1 cellular context compared by ENCODE assay signal in genomic region chr19:56314584-56315075, GRCh38.
TF ChIP-seq lines count a peak whose summit lies in the region.

A gene with protein sequence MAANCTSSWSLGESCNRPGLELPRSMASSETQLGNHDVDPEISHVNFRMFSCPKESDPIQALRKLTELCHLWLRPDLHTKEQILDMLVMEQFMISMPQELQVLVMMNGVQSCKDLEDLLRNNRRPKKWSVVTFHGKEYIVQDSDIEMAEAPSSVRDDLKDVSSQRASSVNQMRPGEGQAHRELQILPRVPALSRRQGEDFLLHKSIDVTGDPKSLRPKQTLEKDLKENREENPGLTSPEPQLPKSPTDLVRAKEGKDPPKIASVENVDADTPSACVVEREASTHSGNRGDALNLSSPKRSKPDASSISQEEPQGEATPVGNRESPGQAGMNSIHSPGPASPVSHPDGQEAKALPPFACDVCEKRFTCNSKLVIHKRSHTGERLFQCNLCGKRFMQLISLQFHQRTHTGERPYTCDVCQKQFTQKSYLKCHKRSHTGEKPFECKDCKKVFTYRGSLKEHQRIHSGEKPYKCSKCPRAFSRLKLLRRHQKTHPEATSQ (minus strand): TSS chr19:56314839. CDS start chr19:56225046, 89,793 bp downstream.

TF ChIP-seq in GM12878, 131 proteins besides CTCF, POLR2A, EP300 and RAD21 (continued from another document and continues in another):
- TF ChIP-seq, protein P1, sequence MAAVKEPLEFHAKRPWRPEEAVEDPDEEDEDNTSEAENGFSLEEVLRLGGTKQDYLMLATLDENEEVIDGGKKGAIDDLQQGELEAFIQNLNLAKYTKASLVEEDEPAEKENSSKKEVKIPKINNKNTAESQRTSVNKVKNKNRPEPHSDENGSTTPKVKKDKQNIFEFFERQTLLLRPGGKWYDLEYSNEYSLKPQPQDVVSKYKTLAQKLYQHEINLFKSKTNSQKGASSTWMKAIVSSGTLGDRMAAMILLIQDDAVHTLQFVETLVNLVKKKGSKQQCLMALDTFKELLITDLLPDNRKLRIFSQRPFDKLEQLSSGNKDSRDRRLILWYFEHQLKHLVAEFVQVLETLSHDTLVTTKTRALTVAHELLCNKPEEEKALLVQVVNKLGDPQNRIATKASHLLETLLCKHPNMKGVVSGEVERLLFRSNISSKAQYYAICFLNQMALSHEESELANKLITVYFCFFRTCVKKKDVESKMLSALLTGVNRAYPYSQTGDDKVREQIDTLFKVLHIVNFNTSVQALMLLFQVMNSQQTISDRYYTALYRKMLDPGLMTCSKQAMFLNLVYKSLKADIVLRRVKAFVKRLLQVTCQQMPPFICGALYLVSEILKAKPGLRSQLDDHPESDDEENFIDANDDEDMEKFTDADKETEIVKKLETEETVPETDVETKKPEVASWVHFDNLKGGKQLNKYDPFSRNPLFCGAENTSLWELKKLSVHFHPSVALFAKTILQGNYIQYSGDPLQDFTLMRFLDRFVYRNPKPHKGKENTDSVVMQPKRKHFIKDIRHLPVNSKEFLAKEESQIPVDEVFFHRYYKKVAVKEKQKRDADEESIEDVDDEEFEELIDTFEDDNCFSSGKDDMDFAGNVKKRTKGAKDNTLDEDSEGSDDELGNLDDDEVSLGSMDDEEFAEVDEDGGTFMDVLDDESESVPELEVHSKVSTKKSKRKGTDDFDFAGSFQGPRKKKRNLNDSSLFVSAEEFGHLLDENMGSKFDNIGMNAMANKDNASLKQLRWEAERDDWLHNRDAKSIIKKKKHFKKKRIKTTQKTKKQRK (IDR thresholded peaks at IDR 0.05; ENCODE audit: low read depth, low read length) = no peak
- TF ChIP-seq ESRRA (IDR thresholded peaks at IDR 0.05; ENCODE audit: low read length) = no peak
- TF ChIP-seq TCF3 (IDR thresholded peaks at IDR 0.05; ENCODE audit: borderline replicate concordance, insufficient read depth, low read depth, low read length) = 0 out of 2 replicates have a peak, but pooled peaks have one; percentile 60
- no peak; the same call in 1 of the 2 replicates for TF ChIP-seq GATAD2B (conservative IDR thresholded peaks at IDR 0.05; ENCODE audit: low read depth)
- no peak for TF ChIP-seq STAT1 (conservative IDR thresholded peaks at IDR 0.05)
- TF ChIP-seq, protein P2, sequence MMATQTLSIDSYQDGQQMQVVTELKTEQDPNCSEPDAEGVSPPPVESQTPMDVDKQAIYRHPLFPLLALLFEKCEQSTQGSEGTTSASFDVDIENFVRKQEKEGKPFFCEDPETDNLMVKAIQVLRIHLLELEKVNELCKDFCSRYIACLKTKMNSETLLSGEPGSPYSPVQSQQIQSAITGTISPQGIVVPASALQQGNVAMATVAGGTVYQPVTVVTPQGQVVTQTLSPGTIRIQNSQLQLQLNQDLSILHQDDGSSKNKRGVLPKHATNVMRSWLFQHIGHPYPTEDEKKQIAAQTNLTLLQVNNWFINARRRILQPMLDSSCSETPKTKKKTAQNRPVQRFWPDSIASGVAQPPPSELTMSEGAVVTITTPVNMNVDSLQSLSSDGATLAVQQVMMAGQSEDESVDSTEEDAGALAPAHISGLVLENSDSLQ (IDR thresholded peaks at IDR 0.05) = no peak
- peak; percentile 85 for TF ChIP-seq POLR2AphosphoS5 (IDR thresholded peaks at IDR 0.05; ENCODE audit: low read length)
- no peak for TF ChIP-seq STAT3 (IDR thresholded peaks at IDR 0.05; ENCODE audit: low read depth, low read length)
- TF ChIP-seq, protein P3, sequence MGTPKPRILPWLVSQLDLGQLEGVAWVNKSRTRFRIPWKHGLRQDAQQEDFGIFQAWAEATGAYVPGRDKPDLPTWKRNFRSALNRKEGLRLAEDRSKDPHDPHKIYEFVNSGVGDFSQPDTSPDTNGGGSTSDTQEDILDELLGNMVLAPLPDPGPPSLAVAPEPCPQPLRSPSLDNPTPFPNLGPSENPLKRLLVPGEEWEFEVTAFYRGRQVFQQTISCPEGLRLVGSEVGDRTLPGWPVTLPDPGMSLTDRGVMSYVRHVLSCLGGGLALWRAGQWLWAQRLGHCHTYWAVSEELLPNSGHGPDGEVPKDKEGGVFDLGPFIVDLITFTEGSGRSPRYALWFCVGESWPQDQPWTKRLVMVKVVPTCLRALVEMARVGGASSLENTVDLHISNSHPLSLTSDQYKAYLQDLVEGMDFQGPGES (IDR thresholded peaks at IDR 0.05) = no peak
- TF ChIP-seq EED (IDR thresholded peaks at IDR 0.05; ENCODE audit: low read depth) = peak; percentile 27; the same call in 1 of the 2 replicates
- peak; percentile 95 for TF ChIP-seq CBFB (IDR thresholded peaks at IDR 0.05; ENCODE audit: low read depth)
- TF ChIP-seq ETV6 (conservative IDR thresholded peaks at IDR 0.05 in 1 of 2, IDR thresholded peaks at IDR 0.05 in 1 of 2; ENCODE audit: borderline replicate concordance in 1 of 2, low read depth in 1 of 2) = no peak
- TF ChIP-seq, protein P4, sequence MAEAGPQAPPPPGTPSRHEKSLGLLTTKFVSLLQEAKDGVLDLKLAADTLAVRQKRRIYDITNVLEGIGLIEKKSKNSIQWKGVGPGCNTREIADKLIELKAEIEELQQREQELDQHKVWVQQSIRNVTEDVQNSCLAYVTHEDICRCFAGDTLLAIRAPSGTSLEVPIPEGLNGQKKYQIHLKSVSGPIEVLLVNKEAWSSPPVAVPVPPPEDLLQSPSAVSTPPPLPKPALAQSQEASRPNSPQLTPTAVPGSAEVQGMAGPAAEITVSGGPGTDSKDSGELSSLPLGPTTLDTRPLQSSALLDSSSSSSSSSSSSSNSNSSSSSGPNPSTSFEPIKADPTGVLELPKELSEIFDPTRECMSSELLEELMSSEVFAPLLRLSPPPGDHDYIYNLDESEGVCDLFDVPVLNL (IDR thresholded peaks at IDR 0.05; ENCODE audit: low read depth, low read length) = peak; percentile 56; the same call in 1 of the 2 replicates
- TF ChIP-seq NR2C1 (IDR thresholded peaks at IDR 0.05) = peak; percentile 97
- TF ChIP-seq RCOR1 (conservative IDR thresholded peaks at IDR 0.05; ENCODE audit: low read depth, low read length) = no peak
- TF ChIP-seq, protein P5, sequence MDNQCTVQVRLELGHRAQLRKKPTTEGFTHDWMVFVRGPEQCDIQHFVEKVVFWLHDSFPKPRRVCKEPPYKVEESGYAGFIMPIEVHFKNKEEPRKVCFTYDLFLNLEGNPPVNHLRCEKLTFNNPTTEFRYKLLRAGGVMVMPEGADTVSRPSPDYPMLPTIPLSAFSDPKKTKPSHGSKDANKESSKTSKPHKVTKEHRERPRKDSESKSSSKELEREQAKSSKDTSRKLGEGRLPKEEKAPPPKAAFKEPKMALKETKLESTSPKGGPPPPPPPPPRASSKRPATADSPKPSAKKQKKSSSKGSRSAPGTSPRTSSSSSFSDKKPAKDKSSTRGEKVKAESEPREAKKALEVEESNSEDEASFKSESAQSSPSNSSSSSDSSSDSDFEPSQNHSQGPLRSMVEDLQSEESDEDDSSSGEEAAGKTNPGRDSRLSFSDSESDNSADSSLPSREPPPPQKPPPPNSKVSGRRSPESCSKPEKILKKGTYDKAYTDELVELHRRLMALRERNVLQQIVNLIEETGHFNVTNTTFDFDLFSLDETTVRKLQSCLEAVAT (IDR thresholded peaks at IDR 0.05) = 0 out of 2 replicates have a peak, but pooled peaks have one; percentile 3
- TF ChIP-seq, protein P6, sequence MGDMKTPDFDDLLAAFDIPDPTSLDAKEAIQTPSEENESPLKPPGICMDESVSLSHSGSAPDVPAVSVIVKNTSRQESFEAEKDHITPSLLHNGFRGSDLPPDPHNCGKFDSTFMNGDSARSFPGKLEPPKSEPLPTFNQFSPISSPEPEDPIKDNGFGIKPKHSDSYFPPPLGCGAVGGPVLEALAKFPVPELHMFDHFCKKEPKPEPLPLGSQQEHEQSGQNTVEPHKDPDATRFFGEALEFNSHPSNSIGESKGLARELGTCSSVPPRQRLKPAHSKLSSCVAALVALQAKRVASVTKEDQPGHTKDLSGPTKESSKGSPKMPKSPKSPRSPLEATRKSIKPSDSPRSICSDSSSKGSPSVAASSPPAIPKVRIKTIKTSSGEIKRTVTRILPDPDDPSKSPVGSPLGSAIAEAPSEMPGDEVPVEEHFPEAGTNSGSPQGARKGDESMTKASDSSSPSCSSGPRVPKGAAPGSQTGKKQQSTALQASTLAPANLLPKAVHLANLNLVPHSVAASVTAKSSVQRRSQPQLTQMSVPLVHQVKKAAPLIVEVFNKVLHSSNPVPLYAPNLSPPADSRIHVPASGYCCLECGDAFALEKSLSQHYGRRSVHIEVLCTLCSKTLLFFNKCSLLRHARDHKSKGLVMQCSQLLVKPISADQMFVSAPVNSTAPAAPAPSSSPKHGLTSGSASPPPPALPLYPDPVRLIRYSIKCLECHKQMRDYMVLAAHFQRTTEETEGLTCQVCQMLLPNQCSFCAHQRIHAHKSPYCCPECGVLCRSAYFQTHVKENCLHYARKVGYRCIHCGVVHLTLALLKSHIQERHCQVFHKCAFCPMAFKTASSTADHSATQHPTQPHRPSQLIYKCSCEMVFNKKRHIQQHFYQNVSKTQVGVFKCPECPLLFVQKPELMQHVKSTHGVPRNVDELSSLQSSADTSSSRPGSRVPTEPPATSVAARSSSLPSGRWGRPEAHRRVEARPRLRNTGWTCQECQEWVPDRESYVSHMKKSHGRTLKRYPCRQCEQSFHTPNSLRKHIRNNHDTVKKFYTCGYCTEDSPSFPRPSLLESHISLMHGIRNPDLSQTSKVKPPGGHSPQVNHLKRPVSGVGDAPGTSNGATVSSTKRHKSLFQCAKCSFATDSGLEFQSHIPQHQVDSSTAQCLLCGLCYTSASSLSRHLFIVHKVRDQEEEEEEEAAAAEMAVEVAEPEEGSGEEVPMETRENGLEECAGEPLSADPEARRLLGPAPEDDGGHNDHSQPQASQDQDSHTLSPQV (IDR thresholded peaks at IDR 0.05) = no peak
- no peak for TF ChIP-seq CUX1 (IDR thresholded peaks at IDR 0.05; ENCODE audit: insufficient replicate concordance, low read depth, low read length)
- TF ChIP-seq, protein P7, sequence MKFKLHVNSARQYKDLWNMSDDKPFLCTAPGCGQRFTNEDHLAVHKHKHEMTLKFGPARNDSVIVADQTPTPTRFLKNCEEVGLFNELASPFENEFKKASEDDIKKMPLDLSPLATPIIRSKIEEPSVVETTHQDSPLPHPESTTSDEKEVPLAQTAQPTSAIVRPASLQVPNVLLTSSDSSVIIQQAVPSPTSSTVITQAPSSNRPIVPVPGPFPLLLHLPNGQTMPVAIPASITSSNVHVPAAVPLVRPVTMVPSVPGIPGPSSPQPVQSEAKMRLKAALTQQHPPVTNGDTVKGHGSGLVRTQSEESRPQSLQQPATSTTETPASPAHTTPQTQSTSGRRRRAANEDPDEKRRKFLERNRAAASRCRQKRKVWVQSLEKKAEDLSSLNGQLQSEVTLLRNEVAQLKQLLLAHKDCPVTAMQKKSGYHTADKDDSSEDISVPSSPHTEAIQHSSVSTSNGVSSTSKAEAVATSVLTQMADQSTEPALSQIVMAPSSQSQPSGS (IDR thresholded peaks at IDR 0.05; ENCODE audit: low read length) = no peak
- no peak for TF ChIP-seq ZNF24 (IDR thresholded peaks at IDR 0.05)
- TF ChIP-seq MTA2 (IDR thresholded peaks at IDR 0.05; ENCODE audit: low read depth) = peak; percentile 72
- no peak; the same call in 1 of the 2 replicates for TF ChIP-seq MAX (IDR thresholded peaks at IDR 0.05; ENCODE audit: low read depth, low read length)
- TF ChIP-seq, protein P8, sequence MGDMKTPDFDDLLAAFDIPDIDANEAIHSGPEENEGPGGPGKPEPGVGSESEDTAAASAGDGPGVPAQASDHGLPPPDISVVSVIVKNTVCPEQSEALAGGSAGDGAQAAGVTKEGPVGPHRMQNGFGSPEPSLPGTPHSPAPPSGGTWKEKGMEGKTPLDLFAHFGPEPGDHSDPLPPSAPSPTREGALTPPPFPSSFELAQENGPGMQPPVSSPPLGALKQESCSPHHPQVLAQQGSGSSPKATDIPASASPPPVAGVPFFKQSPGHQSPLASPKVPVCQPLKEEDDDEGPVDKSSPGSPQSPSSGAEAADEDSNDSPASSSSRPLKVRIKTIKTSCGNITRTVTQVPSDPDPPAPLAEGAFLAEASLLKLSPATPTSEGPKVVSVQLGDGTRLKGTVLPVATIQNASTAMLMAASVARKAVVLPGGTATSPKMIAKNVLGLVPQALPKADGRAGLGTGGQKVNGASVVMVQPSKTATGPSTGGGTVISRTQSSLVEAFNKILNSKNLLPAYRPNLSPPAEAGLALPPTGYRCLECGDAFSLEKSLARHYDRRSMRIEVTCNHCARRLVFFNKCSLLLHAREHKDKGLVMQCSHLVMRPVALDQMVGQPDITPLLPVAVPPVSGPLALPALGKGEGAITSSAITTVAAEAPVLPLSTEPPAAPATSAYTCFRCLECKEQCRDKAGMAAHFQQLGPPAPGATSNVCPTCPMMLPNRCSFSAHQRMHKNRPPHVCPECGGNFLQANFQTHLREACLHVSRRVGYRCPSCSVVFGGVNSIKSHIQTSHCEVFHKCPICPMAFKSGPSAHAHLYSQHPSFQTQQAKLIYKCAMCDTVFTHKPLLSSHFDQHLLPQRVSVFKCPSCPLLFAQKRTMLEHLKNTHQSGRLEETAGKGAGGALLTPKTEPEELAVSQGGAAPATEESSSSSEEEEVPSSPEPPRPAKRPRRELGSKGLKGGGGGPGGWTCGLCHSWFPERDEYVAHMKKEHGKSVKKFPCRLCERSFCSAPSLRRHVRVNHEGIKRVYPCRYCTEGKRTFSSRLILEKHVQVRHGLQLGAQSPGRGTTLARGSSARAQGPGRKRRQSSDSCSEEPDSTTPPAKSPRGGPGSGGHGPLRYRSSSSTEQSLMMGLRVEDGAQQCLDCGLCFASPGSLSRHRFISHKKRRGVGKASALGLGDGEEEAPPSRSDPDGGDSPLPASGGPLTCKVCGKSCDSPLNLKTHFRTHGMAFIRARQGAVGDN (IDR thresholded peaks at IDR 0.05) = peak; percentile 71
- TF ChIP-seq HDAC2 (IDR thresholded peaks at IDR 0.05) = no peak
